Comparison of ENCODE assay signal across 8 cellular contexts in the genomic region with DNA sequence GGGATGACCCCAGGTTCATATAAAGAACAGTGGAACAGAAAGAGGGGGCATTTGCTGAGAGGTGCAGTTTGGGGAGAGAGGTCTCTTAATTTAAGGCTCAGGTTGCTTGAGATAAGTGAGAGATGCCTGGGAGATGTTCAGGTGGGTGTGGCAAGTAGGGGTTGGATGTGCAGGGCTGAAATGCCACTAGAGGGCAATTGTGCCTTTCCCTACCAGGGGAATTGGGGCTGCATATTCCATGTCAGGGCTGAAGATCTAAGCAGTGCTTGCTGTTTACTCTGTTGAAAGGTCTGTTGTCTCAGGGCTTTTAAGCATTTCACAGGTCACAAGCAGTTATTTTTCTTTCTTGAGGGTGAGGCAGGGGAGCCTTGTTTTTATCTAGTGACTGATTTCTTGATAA. TPM values are rescaled to one million over a fixed set of nuclear protein-coding genes. Genes with fewer than 3 reads are reported as not detected.
A peak's percentile ranks its signal among the peaks of the same experiment; 100 is the strongest.
DNase-seq lines count a peak whose midpoint lies in the region; ATAC-seq and TF ChIP-seq lines count a peak whose summit lies in the region.

No MANE protein-coding gene starts in this region.

- H3K27me3 ChIP-seq in dorsolateral prefrontal cortex: no peaks in the 10 kb centered on the region

- H3K4me1 Mint-ChIP-seq in neural crest cell: no peaks in the 10 kb centered on the region
- no peaks in the 10 kb centered on the region for H3K4me1 Mint-ChIP-seq in natural killer cell treated with Interleukin-12 subunit alpha and Interleukin-12 subunit beta and Interleukin-15 and Interleukin-18, amount 100 ng/mL, for 72 hours (ENCODE audit: low read depth in 2 of 2)

- H3K4me3 ChIP-seq in dorsolateral prefrontal cortex: no peak overlapping the region

- no peaks in the 10 kb centered on the region for H3K9me3 Mint-ChIP-seq in neural crest cell
- H3K9me3 Mint-ChIP-seq in natural killer cell treated with Interleukin-12 subunit alpha and Interleukin-12 subunit beta and Interleukin-15 and Interleukin-18, amount 100 ng/mL, for 72 hours: peaks cover 4% of the 10 kb centered on the region

- H3K27ac Mint-ChIP-seq in neural crest cell (ENCODE audit: unreplicated experiment): no peak overlapping the region
- H3K27ac Mint-ChIP-seq in natural killer cell treated with Interleukin-12 subunit alpha and Interleukin-12 subunit beta and Interleukin-15 and Interleukin-18, amount 100 ng/mL, for 72 hours: no peak overlapping the region

- H3K27me3 Mint-ChIP-seq in neural crest cell (ENCODE audit: low read depth): peaks cover 72% of the 10 kb centered on the region
- H3K27me3 Mint-ChIP-seq in natural killer cell treated with Interleukin-12 subunit alpha and Interleukin-12 subunit beta and Interleukin-15 and Interleukin-18, amount 100 ng/mL, for 72 hours: peaks cover 12 to 19% of the 10 kb centered on the region in 2 donors

- peak in 55 of 56 donors; percentile 18 to 67 (median 47) for TF ChIP-seq CTCF in dorsolateral prefrontal cortex (IDR thresholded peaks at IDR 0.05 in 54 of 56, conservative IDR thresholded peaks at IDR 0.05 in 2 of 56; ENCODE audit: low read depth in 1 of 56, partially characterized antibody in 56 of 56)
- TF ChIP-seq CTCF in neural crest cell (conservative IDR thresholded peaks at IDR 0.05): peak; percentile 62

- H3K36me3 Mint-ChIP-seq in neural crest cell (ENCODE audit: low read depth): no peaks in the 10 kb centered on the region
- no peaks in the 10 kb centered on the region for H3K36me3 Mint-ChIP-seq in natural killer cell treated with Interleukin-12 subunit alpha and Interleukin-12 subunit beta and Interleukin-15 and Interleukin-18, amount 100 ng/mL, for 72 hours

- DNase-seq in NCI-H524 (lab: John Stamatoyannopoulos, UW): peak; percentile 50 to 75
- DNase-seq in NCI-H524 treated with DMSO at 0.1 percent for 48 hours (lab: John Stamatoyannopoulos, UW): no peak
- peak; percentile 35 for DNase-seq in NCI-H345 treated with DMSO at 0.1 percent for 48 hours (lab: John Stamatoyannopoulos, UW; ENCODE audit: unreplicated experiment)
- peak in 3 of 10 donors; percentile 46 to 53 (median 53) for DNase-seq in dorsolateral prefrontal cortex
- DNase-seq in neural crest cell (ENCODE audit: low read depth, low spot score): no peak
- no peak for DNase-seq in natural killer cell treated with Interleukin-12 subunit alpha and Interleukin-12 subunit beta and Interleukin-15 and Interleukin-18, amount 100 ng/mL, for 72 hours (ENCODE audit: low spot score)
- no peak for DNase-seq in AML-193 (lab: John Stamatoyannopoulos, UW)

- H3K4me3 Mint-ChIP-seq in neural crest cell: no peak overlapping the region
- H3K4me3 Mint-ChIP-seq in natural killer cell treated with Interleukin-12 subunit alpha and Interleukin-12 subunit beta and Interleukin-15 and Interleukin-18, amount 100 ng/mL, for 72 hours: no peak overlapping the region

- intact Hi-C loops in dorsolateral prefrontal cortex (cut with DNase I): loop anchor here in 1 of 2 donors (5.0 kb wide), 1 partner anchor 1306 kb away; no protein-coding TSS in a partner anchor

- H3K27ac ChIP-seq in dorsolateral prefrontal cortex: no peak overlapping the region

- ATAC-seq in GM21576 (IDR thresholded peaks at IDR 0.05; ENCODE audit: unreplicated experiment): no peak
- no peak for ATAC-seq in natural killer cell treated with Interleukin-12 subunit alpha and Interleukin-12 subunit beta and Interleukin-15 and Interleukin-18, amount 100 ng/mL, for 72 hours

RNA-seq across cellular contexts. Expression of a gene that starts 7.8 kb away (rescaled TPM):
- total RNA-seq in dorsolateral prefrontal cortex: 10 to 100 TPM; 14.7 to 52.9 (median 33.1) TPM
- total RNA-seq in neural crest cell: 0.16 and 0.19 TPM in 2 replicates
- not detected for total RNA-seq in natural killer cell treated with Interleukin-12 subunit alpha and Interleukin-12 subunit beta and Interleukin-15 and Interleukin-18, amount 100 ng/mL, for 72 hours

Comparison
In these comparisons a context has a peak if more than half of its experiments do, and no peak if none do; other contexts are left out.
1. DNase-seq: peak in NCI-H524 (2 of 2) and NCI-H345 treated with DMSO at 0.1 percent for 48 hours (single experiment); none in NCI-H524 treated with DMSO at 0.1 percent for 48 hours (single experiment), neural crest cell (single experiment), natural killer cell treated with Interleukin-12 subunit alpha and Interleukin-12 subunit beta and Interleukin-15 and Interleukin-18, amount 100 ng/mL, for 72 hours (single experiment) and AML-193 (0 of 2).
2. RNA of a gene that starts 7.8 kb away (total RNA-seq): 14.7 to 52.9 TPM in dorsolateral prefrontal cortex; 0.16 to 0.19 TPM in neural crest cell and not detected in natural killer cell treated with Interleukin-12 subunit alpha and Interleukin-12 subunit beta and Interleukin-15 and Interleukin-18, amount 100 ng/mL, for 72 hours; every median in the first group is over 10 times any median in the second.